Comparison of ENCODE assay signal across 32 cellular contexts in genomic region chr18:38241736-38242135, GRCh38.
DNase-seq lines count a peak whose midpoint lies in the region; ATAC-seq and TF ChIP-seq lines count a peak whose summit lies in the region.
"Had no signal": no experiment of that assay in that cellular context is flagged by ENCODE, and none has a peak within 500 bp of the region (broad histone marks: within the 10 kb centered on the region; RNA-seq: fewer than 3 reads in every experiment).

No MANE protein-coding gene starts in this region.

- 69% methylated on average over 2 of the region's 2 CpGs for WGBS in mesenchymal stem cell

- H2AK5ac ChIP-seq in mesenchymal stem cell (ENCODE audit: low read length, severe bottlenecking) = no peak overlapping the region

- no peaks in the 10 kb centered on the region for H3K79me1 ChIP-seq in mesenchymal stem cell (replicated peaks; ENCODE audit: low read length, poor library complexity, severe bottlenecking)

- no peak overlapping the region for H3K9ac ChIP-seq in mesenchymal stem cell (ENCODE audit: low read length)
- H3K9ac ChIP-seq: SK-N-SH had no signal

- H3K27ac ChIP-seq in RWPE2 (ENCODE audit: poor library complexity, severe bottlenecking) (peak overlapping the region; percentile 3), mesenchymal stem cell (ENCODE audit: low read length, poor library complexity, severe bottlenecking) (peak overlapping the region; percentile 63)
- H3K27ac ChIP-seq: A549, body of pancreas, left ventricle myocardium inferior, prostate gland, stomach, tibial nerve, VCaP had no signal

- H3K4me3 Mint-ChIP-seq in chondrocyte (ENCODE audit: unreplicated experiment) = no peak overlapping the region
- H3K4me3 Mint-ChIP-seq: activated naive CD8-positive, alpha-beta T cell treated with anti-CD3 and anti-CD28 coated beads, Interleukin-2, amount 10 ng/mL, durations not matched to agents 7 days and 5 days; B cell; CD8-positive, alpha-beta T cell; IgD-negative memory B cell; mesothelial cell of epicardium; naive thymus-derived CD4-positive, alpha-beta T cell had no signal

- ATAC-seq in RWPE2 (ENCODE audit: low read depth) (peak; percentile 66), HG03457 (IDR thresholded peaks at IDR 0.05; ENCODE audit: unreplicated experiment) (no peak), GM21381 (IDR thresholded peaks at IDR 0.05; ENCODE audit: unreplicated experiment) (no peak)
- ATAC-seq: A549; body of pancreas; CD8-positive, alpha-beta T cell; naive thymus-derived CD4-positive, alpha-beta T cell had no signal

- no peak overlapping the region for H4K91ac ChIP-seq in mesenchymal stem cell (ENCODE audit: low read length)

- peaks cover 5% of the 10 kb centered on the region for H3K9me3 Mint-ChIP-seq in chondrocyte (ENCODE audit: low read depth)
- H3K9me3 Mint-ChIP-seq: mesothelial cell of epicardium had no signal

- H2BK15ac ChIP-seq in mesenchymal stem cell (ENCODE audit: low read depth, poor library complexity, severe bottlenecking) = no peak overlapping the region

- no peak overlapping the region for H4K8ac ChIP-seq in mesenchymal stem cell (ENCODE audit: low read length)

- H3K18ac ChIP-seq in mesenchymal stem cell (ENCODE audit: low read depth in 1 of 2, low read length in 2 of 2) = no peak overlapping the region

- H3K14ac ChIP-seq in mesenchymal stem cell (ENCODE audit: low read length in 2 of 2) = no peak overlapping the region

- no peak for TF ChIP-seq CTCF in AG10803 (conservative IDR thresholded peaks at IDR 0.05; ENCODE audit: low read length)
- no peak for TF ChIP-seq CTCF in RWPE2 (IDR thresholded peaks at IDR 0.05; ENCODE audit: poor library complexity, severe bottlenecking)
- no peak for TF ChIP-seq CTCF in epithelial cell of esophagus (IDR thresholded peaks at IDR 0.05; ENCODE audit: insufficient read depth, low read depth, low read length, missing control alignments)
- TF ChIP-seq CTCF in chondrocyte (IDR thresholded peaks at IDR 0.05) = no peak

- no peak overlapping the region for H3K4ac ChIP-seq in mesenchymal stem cell (ENCODE audit: low read depth in 1 of 2, low read length in 2 of 2)

- H3K9me3 ChIP-seq in RWPE2 (ENCODE audit: severe bottlenecking) (no peaks in the 10 kb centered on the region), mesenchymal stem cell (ENCODE audit: control insufficient read depth, low read length) (no peaks in the 10 kb centered on the region)
- H3K9me3 ChIP-seq: A549, body of pancreas, prostate gland, SK-N-SH had no signal

- H2BK120ac ChIP-seq in mesenchymal stem cell (ENCODE audit: low read depth, low read length) = no peak overlapping the region

- no peaks in the 10 kb centered on the region for H3K4me1 Mint-ChIP-seq in chondrocyte (ENCODE audit: low read depth)
- H3K4me1 Mint-ChIP-seq: activated naive CD8-positive, alpha-beta T cell treated with anti-CD3 and anti-CD28 coated beads, Interleukin-2, amount 10 ng/mL, durations not matched to agents 7 days and 5 days; B cell; IgD-negative memory B cell; mesothelial cell of epicardium; naive thymus-derived CD4-positive, alpha-beta T cell had no signal

- no peak overlapping the region for H2BK12ac ChIP-seq in mesenchymal stem cell (ENCODE audit: low read length in 2 of 2)

- no peak overlapping the region for H3K23ac ChIP-seq in mesenchymal stem cell (ENCODE audit: low read length in 2 of 2)

- H3K36me3 ChIP-seq in RWPE2 (ENCODE audit: low read depth) = no peaks in the 10 kb centered on the region
- no peaks in the 10 kb centered on the region for H3K36me3 ChIP-seq in mesenchymal stem cell (ENCODE audit: control insufficient read depth in 1 of 2, insufficient read depth in 2 of 2, low read depth in 1 of 2, low read length in 2 of 2)
- H3K36me3 ChIP-seq: left ventricle myocardium inferior, prostate gland, stomach, tibial nerve had no signal

- H2BK5ac ChIP-seq in mesenchymal stem cell (ENCODE audit: low read depth, low read length, poor library complexity, severe bottlenecking) = no peak overlapping the region

- no peak overlapping the region for H2AFZ ChIP-seq in mesenchymal stem cell (ENCODE audit: low read depth, low read length)

- no peak overlapping the region for H3K27ac Mint-ChIP-seq in chondrocyte (ENCODE audit: unreplicated experiment)
- H3K27ac Mint-ChIP-seq: activated naive CD8-positive, alpha-beta T cell treated with anti-CD3 and anti-CD28 coated beads, Interleukin-2, amount 10 ng/mL, durations not matched to agents 7 days and 5 days; B cell; CD8-positive, alpha-beta T cell; IgD-negative memory B cell; mesothelial cell of epicardium; naive thymus-derived CD4-positive, alpha-beta T cell had no signal

- no peaks in the 10 kb centered on the region for H3K27me3 ChIP-seq in RWPE2 (ENCODE audit: insufficient read depth, poor library complexity, severe bottlenecking)
- no peaks in the 10 kb centered on the region for H3K27me3 ChIP-seq in mesenchymal stem cell (ENCODE audit: control insufficient read depth in 1 of 2, insufficient read depth in 1 of 2, low read length in 2 of 2)
- H3K27me3 ChIP-seq: body of pancreas, stomach, tibial nerve had no signal

- no peak overlapping the region for H3K4me2 ChIP-seq in mesenchymal stem cell (ENCODE audit: low read length, poor library complexity, severe bottlenecking)
- H3K4me2 ChIP-seq: A549, SK-N-SH had no signal

- no peaks in the 10 kb centered on the region for H3K36me3 Mint-ChIP-seq in chondrocyte (ENCODE audit: low read depth)
- H3K36me3 Mint-ChIP-seq: activated naive CD8-positive, alpha-beta T cell treated with anti-CD3 and anti-CD28 coated beads, Interleukin-2, amount 10 ng/mL, durations not matched to agents 7 days and 5 days; CD8-positive, alpha-beta T cell; IgD-negative memory B cell; mesothelial cell of epicardium; naive thymus-derived CD4-positive, alpha-beta T cell had no signal

- H3K4me3 ChIP-seq in AG10803 (ENCODE audit: low read length) (no peak overlapping the region), RWPE2 (ENCODE audit: severe bottlenecking) (no peak overlapping the region), epithelial cell of esophagus (ENCODE audit: low read length) (no peak overlapping the region), mesenchymal stem cell (ENCODE audit: insufficient read depth in 1 of 2, low read depth in 1 of 2, low read length in 2 of 2) (no peak overlapping the region)
- H3K4me3 ChIP-seq: A549, body of pancreas, left ventricle myocardium inferior, prostate gland, stomach, tibial nerve had no signal

- H3K4me1 ChIP-seq in RWPE2 (ENCODE audit: insufficient read depth, poor library complexity, severe bottlenecking) (no peaks in the 10 kb centered on the region), mesenchymal stem cell (ENCODE audit: control insufficient read depth, insufficient read depth, low read depth, low read length) (no peaks in the 10 kb centered on the region)
- H3K4me1 ChIP-seq: A549, body of pancreas, prostate gland, stomach, tibial nerve had no signal

- DNase-seq in AG10803 (ENCODE audit: low read depth) = peak; percentile 21
- peak; percentile 35 for DNase-seq in RWPE2 (ENCODE audit: low spot score)
- DNase-seq in epithelial cell of esophagus (ENCODE audit: low read depth) = peak; percentile 88
- peak; percentile 61 for DNase-seq in mesenchymal stem cell
- no peak for DNase-seq in NK-92 (lab: John Stamatoyannopoulos, UW; ENCODE audit: unreplicated experiment)
- no peak for DNase-seq in chondrocyte (ENCODE audit: low spot score)
- DNase-seq: activated CD4-positive, alpha-beta T cell treated with anti-CD3 and anti-CD28 coated beads for 48 hours; activated CD8-positive, alpha-beta memory T cell treated with anti-CD3 and anti-CD28 coated beads for 24 hours; activated effector memory CD4-positive, alpha-beta T cell treated with anti-CD3 and anti-CD28 coated beads, Interleukin-2, amount 50 U/mL, for 16 hours; activated naive CD8-positive, alpha-beta T cell treated with anti-CD3 and anti-CD28 coated beads, Interleukin-2, amount 10 ng/mL, durations not matched to agents 7 days and 5 days; body of pancreas; CD8-positive, alpha-beta T cell; effector CD4-positive, alpha-beta T cell; erythroblast; GOT3; left ventricle myocardium inferior; naive thymus-derived CD4-positive, alpha-beta T cell; NCI-H1105 treated with DMSO at 0.1 percent for 48 hours; NCI-H1930; NCI-H748 treated with DMSO at 0.1 percent for 48 hours; nucleus accumbens; SK-N-SH; stomach had no signal

- no peaks in the 10 kb centered on the region for H3K27me3 Mint-ChIP-seq in chondrocyte (ENCODE audit: low read depth)
- H3K27me3 Mint-ChIP-seq: activated naive CD8-positive, alpha-beta T cell treated with anti-CD3 and anti-CD28 coated beads, Interleukin-2, amount 10 ng/mL, durations not matched to agents 7 days and 5 days; B cell; IgD-negative memory B cell; naive thymus-derived CD4-positive, alpha-beta T cell had no signal

Comparison
In these comparisons a context has a peak if more than half of its experiments do, and no peak if none do; other contexts are left out.
1. DNase-seq: peak in AG10803 (single experiment), RWPE2 (single experiment), epithelial cell of esophagus (single experiment) and mesenchymal stem cell (single experiment); none in NK-92 (single experiment) and chondrocyte (single experiment).